ENCODE assay signal across 9 cellular contexts in the genomic region with DNA sequence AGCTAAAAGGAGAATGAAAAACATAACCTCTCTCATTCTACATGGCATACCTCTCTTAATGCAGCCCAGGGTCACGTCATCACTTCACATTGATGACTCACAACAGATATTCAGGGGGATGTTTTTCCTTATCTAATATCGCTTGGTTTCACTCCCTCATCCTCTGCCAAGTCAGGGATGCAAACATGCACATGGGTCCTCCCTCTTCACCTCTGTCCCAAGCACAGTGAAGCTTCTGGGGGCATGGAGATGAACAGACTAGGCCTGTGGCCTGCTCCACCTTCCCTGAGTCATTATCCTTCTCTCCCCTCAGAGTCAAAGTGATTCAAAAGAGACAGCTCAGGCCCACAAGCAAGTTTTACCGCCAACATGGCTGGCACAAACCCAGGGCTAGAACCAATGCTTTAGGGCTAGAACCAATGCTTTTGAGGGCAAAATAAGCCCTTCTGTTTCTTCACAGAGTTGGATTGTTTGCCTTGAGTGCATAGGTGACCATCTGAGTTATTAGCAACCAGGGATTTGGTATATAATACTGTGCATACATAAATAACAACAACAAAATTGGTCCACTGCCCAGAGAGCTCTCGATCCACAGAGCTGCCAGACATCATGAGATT. TPM values are rescaled to one million over a fixed set of nuclear protein-coding genes. Genes with fewer than 3 reads are reported as not detected.
A peak's percentile ranks its signal among the peaks of the same experiment; 100 is the strongest.
DNase-seq lines count a peak whose midpoint lies in the region; ATAC-seq and TF ChIP-seq lines count a peak whose summit lies in the region.
"Had no signal": no experiment of that assay in that cellular context is flagged by ENCODE, and none has a peak within 500 bp of the region (broad histone marks: within the 10 kb centered on the region; RNA-seq: fewer than 3 reads in every experiment).

No MANE protein-coding gene starts in this region.

- H3K27me3 ChIP-seq in liver (ENCODE audit: control insufficient read depth in 4 of 4, insufficient read depth in 4 of 4, low read length in 3 of 4) (no peaks in the 10 kb centered on the region), tibial artery (no peaks in the 10 kb centered on the region)
- H3K27me3 ChIP-seq: BLaER1 had no signal

- TF ChIP-seq CTCF in astrocyte of the cerebellum (IDR thresholded peaks at IDR 0.05; ENCODE audit: low read depth, low read length, missing control alignments) (no peak), liver (IDR thresholded peaks at IDR 0.05; ENCODE audit: low read depth, low read length, missing input control) (no peak), tibial artery (IDR thresholded peaks at IDR 0.05) (no peak)

- H3K27ac ChIP-seq in liver (ENCODE audit: low read depth in 1 of 2, low read length in 2 of 2) (peak overlapping the region; percentile 98 to 99), tibial artery (peak overlapping the region; percentile 83 to 85)
- H3K27ac ChIP-seq: BLaER1 had no signal

- H3K4me1 Mint-ChIP-seq in activated CD4-positive, alpha-beta T cell treated with anti-CD3 and anti-CD28 coated beads, Interleukin-2, amount 10 ng/mL, durations not matched to agents 24 days and 14 days: peaks cover 40% of the 10 kb centered on the region

- 30% methylated on average over 4 of the region's 4 CpGs for WGBS in liver

- in situ Hi-C loops in astrocyte of the cerebellum (cut with HindIII; ENCODE audit: low sequenced_read_pairs): no loop called here

- H3K36me3 ChIP-seq in liver (ENCODE audit: control insufficient read depth in 4 of 4, insufficient read depth in 3 of 4, low read depth in 1 of 4, low read length in 3 of 4): no peaks in the 10 kb centered on the region
- no peaks in the 10 kb centered on the region for H3K36me3 ChIP-seq in tibial artery
- H3K36me3 ChIP-seq: BLaER1 had no signal

- intact Hi-C loops in activated CD4-positive, alpha-beta T cell treated with anti-CD3 and anti-CD28 coated beads, Interleukin-2, amount 10 ng/mL, durations not matched to agents 24 days and 14 days (cut with micrococcal nuclease): no loop called here
- intact Hi-C loops in tibial artery (cut with DNase I; ENCODE audit: low total_unique reads): loop anchor here (5.0 kb wide), 2 partner anchors 36 to 76 kb away; a partner anchor contains a TSS

- peak overlapping the region; percentile 83 for H3K27ac Mint-ChIP-seq in activated CD4-positive, alpha-beta T cell treated with anti-CD3 and anti-CD28 coated beads, Interleukin-2, amount 10 ng/mL, durations not matched to agents 24 days and 14 days

- H3K36me3 Mint-ChIP-seq in activated CD4-positive, alpha-beta T cell treated with anti-CD3 and anti-CD28 coated beads, Interleukin-2, amount 10 ng/mL, durations not matched to agents 24 days and 14 days (ENCODE audit: low read depth): peaks cover 5% of the 10 kb centered on the region

- H3K4me1 ChIP-seq in liver (ENCODE audit: control insufficient read depth in 4 of 4, insufficient read depth in 4 of 4, low read length in 3 of 4) (peaks cover 6 to 35% (median 10%) of the 10 kb centered on the region in 4 donors), tibial artery (peaks cover 0 to 43% (median 39%) of the 10 kb centered on the region in 4 donors)

- H3K4me3 ChIP-seq in astrocyte of the cerebellum (ENCODE audit: low read depth, low read length) (no peak overlapping the region), liver (ENCODE audit: low read depth in 1 of 3, low read length in 3 of 3) (peak overlapping the region in 1 of 3 donors; percentile 3), tibial artery (no peak overlapping the region)
- H3K4me3 ChIP-seq: BLaER1 had no signal

- DNase-seq in activated CD4-positive, alpha-beta T cell treated with anti-CD3 and anti-CD28 coated beads, Interleukin-2, amount 10 ng/mL, durations not matched to agents 24 days and 14 days: no peak
- no peak for DNase-seq in activated CD4-positive, alpha-beta T cell treated with anti-CD3 and anti-CD28 coated beads, Interleukin-2, amount 50 U/mL, for 48 hours
- DNase-seq in astrocyte of the cerebellum (ENCODE audit: low read depth) (peak; percentile 50), tibial artery (peak; percentile 81 to 86)
- DNase-seq in stimulated activated CD4-positive, alpha-beta T cell treated with anti-CD3 and anti-CD28 coated beads, Interleukin-1b, Interleukin-23, amount 100 ng/mL, for 48 hours: no peak

- peaks cover 8% of the 10 kb centered on the region for H3K27me3 Mint-ChIP-seq in activated CD4-positive, alpha-beta T cell treated with anti-CD3 and anti-CD28 coated beads, Interleukin-2, amount 10 ng/mL, durations not matched to agents 24 days and 14 days

- no peaks in the 10 kb centered on the region for H3K9me3 ChIP-seq in liver (ENCODE audit: control insufficient read depth in 4 of 4, low read length in 3 of 4)
- H3K9me3 ChIP-seq in tibial artery: no peaks in the 10 kb centered on the region
- H3K9me3 ChIP-seq: BLaER1 had no signal

- ATAC-seq in GM21515 (IDR thresholded peaks at IDR 0.05; ENCODE audit: unreplicated experiment) (no peak), HG02678 (IDR thresholded peaks at IDR 0.05; ENCODE audit: unreplicated experiment) (no peak)

- peak overlapping the region; percentile 23 to 68 for H3K9ac ChIP-seq in liver (ENCODE audit: low read depth in 1 of 2, low read length in 2 of 2)
- H3K9ac ChIP-seq: BLaER1 had no signal

- no peak for TF ChIP-seq RAD21 in liver (IDR thresholded peaks at IDR 0.05)

- peak overlapping the region; percentile 18 for H3K4me3 Mint-ChIP-seq in activated CD4-positive, alpha-beta T cell treated with anti-CD3 and anti-CD28 coated beads, Interleukin-2, amount 10 ng/mL, durations not matched to agents 24 days and 14 days

- H3K9me3 Mint-ChIP-seq in activated CD4-positive, alpha-beta T cell treated with anti-CD3 and anti-CD28 coated beads, Interleukin-2, amount 10 ng/mL, durations not matched to agents 24 days and 14 days: no peaks in the 10 kb centered on the region

TF ChIP-seq in liver, 16 proteins besides CTCF, POLR2A, EP300 and RAD21:
- TF ChIP-seq HNF4G (IDR thresholded peaks at IDR 0.05): no peak
- TF ChIP-seq EGR1 (IDR thresholded peaks at IDR 0.05; ENCODE audit: low read depth in 2 of 2): peak in 1 of 2 donors; percentile 6

RNA-seq across cellular contexts. Expression of a gene that starts 2.2 kb away (rescaled TPM):
- total RNA-seq in activated CD4-positive, alpha-beta T cell treated with anti-CD3 and anti-CD28 coated beads, Interleukin-2, amount 10 ng/mL, durations not matched to agents 24 days and 14 days: 465 TPM in 2 replicates
- total RNA-seq in liver: 100 to 1,000 TPM in 1 of 2 donors, 10 to 100 TPM in 1; 45.8 to 387 TPM
- 1,000 to 10,000 TPM; 4,079 to 5,206 TPM for polyA plus RNA-seq in liver

RNA-seq across cellular contexts. Expression of a gene that starts 16.9 kb away (rescaled TPM):
- 5.9 and 9.3 TPM in 2 replicates for total RNA-seq in activated CD4-positive, alpha-beta T cell treated with anti-CD3 and anti-CD28 coated beads, Interleukin-2, amount 10 ng/mL, durations not matched to agents 24 days and 14 days
- not detected for total RNA-seq in liver
- polyA plus RNA-seq in liver: not detected

RNA-seq across cellular contexts. Expression of a gene that starts 19.4 kb away (rescaled TPM):
- 136 and 152 TPM in 2 replicates for total RNA-seq in activated CD4-positive, alpha-beta T cell treated with anti-CD3 and anti-CD28 coated beads, Interleukin-2, amount 10 ng/mL, durations not matched to agents 24 days and 14 days
- total RNA-seq in liver: 1,000 to 10,000 TPM in 1 of 2 donors, 100 to 1,000 TPM in 1; 206 to 1,831 TPM
- polyA plus RNA-seq in liver: 1,000 to 10,000 TPM in 1 of 2 donors, 100 to 1,000 TPM in 1; 336 to 1,280 TPM

RNA-seq across cellular contexts. Expression of a gene that starts 26.3 kb away (rescaled TPM):
- not detected in 2 replicates for total RNA-seq in activated CD4-positive, alpha-beta T cell treated with anti-CD3 and anti-CD28 coated beads, Interleukin-2, amount 10 ng/mL, durations not matched to agents 24 days and 14 days
- total RNA-seq in liver: 100 to 1,000 TPM in 1 of 2 donors, 10 to 100 TPM in 1; 20.4 to 159 TPM
- 100 to 1,000 TPM; 229 to 343 TPM for polyA plus RNA-seq in liver

RNA-seq across cellular contexts. Expression of a gene that starts 32.3 kb away (rescaled TPM):
- 1.8 and 2.1 TPM in 2 replicates for total RNA-seq in activated CD4-positive, alpha-beta T cell treated with anti-CD3 and anti-CD28 coated beads, Interleukin-2, amount 10 ng/mL, durations not matched to agents 24 days and 14 days
- 10 to 100 TPM; 10.1 to 21.9 TPM for total RNA-seq in liver
- 100 to 1,000 TPM; 127 to 511 TPM for polyA plus RNA-seq in liver

Comparison
In these comparisons a context has a peak if more than half of its experiments do, and no peak if none do; other contexts are left out.
1. DNase-seq: peak in astrocyte of the cerebellum (single experiment) and tibial artery (2 of 2); none in activated CD4-positive, alpha-beta T cell treated with anti-CD3 and anti-CD28 coated beads, Interleukin-2, amount 10 ng/mL, durations not matched to agents 24 days and 14 days (single experiment), activated CD4-positive, alpha-beta T cell treated with anti-CD3 and anti-CD28 coated beads, Interleukin-2, amount 50 U/mL, for 48 hours (0 of 2) and stimulated activated CD4-positive, alpha-beta T cell treated with anti-CD3 and anti-CD28 coated beads, Interleukin-1b, Interleukin-23, amount 100 ng/mL, for 48 hours (single experiment).